9 cellular contexts compared by ENCODE assay signal in the genomic region with DNA sequence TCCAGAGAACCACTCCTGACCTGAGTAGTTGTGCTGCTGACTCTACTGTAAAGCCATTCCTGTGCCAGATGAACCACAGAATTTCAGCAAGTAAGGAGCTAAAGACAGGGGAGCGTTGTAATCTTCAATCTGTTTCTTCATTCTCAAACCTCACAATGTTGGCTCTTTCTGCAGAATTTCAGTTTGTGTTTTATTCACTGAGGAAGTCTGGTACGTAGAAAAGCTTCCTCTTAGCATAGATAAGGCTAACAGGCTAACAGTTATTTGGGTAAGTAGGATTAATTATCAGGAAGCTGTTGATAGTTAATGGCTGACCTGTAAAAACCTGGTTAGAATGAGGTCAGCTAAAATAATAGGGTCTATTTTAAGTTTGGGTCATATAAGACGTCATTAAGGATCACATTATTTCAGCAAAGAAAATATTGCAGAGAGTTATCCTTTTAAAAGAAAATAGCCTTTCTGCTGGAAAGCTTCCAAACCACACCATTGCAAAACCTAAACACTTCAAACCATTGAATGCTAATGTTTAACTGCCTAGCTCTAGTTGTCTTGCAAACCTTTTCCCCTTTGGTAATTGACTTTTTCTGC. TPM values are rescaled to one million over a fixed set of nuclear protein-coding genes. Genes with fewer than 3 reads are reported as not detected.
DNase-seq lines count a peak whose midpoint lies in the region; ATAC-seq, FAIRE-seq and TF ChIP-seq lines count a peak whose summit lies in the region.
"Had no signal": no experiment of that assay in that cellular context is flagged by ENCODE, and none has a peak within 500 bp of the region (broad histone marks: within the 10 kb centered on the region; RNA-seq: fewer than 3 reads in every experiment).

No MANE protein-coding gene starts in this region.

- no peak overlapping the region for H3K27ac ChIP-seq in endothelial cell of umbilical vein (ENCODE audit: insufficient read depth, low read depth, low read length)

- H3K4me3 Mint-ChIP-seq in glutamatergic neuron (ENCODE audit: unreplicated experiment), result no peak overlapping the region
- H3K4me3 Mint-ChIP-seq: activated naive CD8-positive, alpha-beta T cell had no signal

- no peaks in the 10 kb centered on the region for H4K20me1 ChIP-seq in endothelial cell of umbilical vein (replicated peaks; ENCODE audit: control insufficient read depth, extremely low read depth, insufficient read depth, low read length)

- DNase-seq in AG04449 (ENCODE audit: low read depth, low spot score) (peak; percentile 81), NCI-H1105 (lab: John Stamatoyannopoulos, UW) (peak; percentile 40), endothelial cell of umbilical vein (ENCODE audit: low read depth, low spot score) (peak; percentile 92), skeletal muscle cell (ENCODE audit: low read depth) (peak; percentile 86), glutamatergic neuron (no peak), GM12891 (ENCODE audit: insufficient read length, low spot score) (no peak)
- DNase-seq in effector CD4-positive, alpha-beta T cell, result no peak

- H3K27ac Mint-ChIP-seq in glutamatergic neuron (ENCODE audit: unreplicated experiment), result no peak overlapping the region
- H3K27ac Mint-ChIP-seq: activated naive CD8-positive, alpha-beta T cell had no signal

- H3K79me2 ChIP-seq in endothelial cell of umbilical vein (ENCODE audit: control insufficient read depth, insufficient read depth, low read length), result no peaks in the 10 kb centered on the region

- no peaks in the 10 kb centered on the region for H3K9me1 ChIP-seq in endothelial cell of umbilical vein (replicated peaks; ENCODE audit: control insufficient read depth, extremely low read depth, insufficient read depth, low read length)

- no peak overlapping the region for H2AFZ ChIP-seq in endothelial cell of umbilical vein (ENCODE audit: low read depth, low read length)

- CTCF ChIA-PET in AG04449 (lab: Yijun Ruan, JAX) (interaction anchor here (0.8 to 1.3 kb wide), 6 partner anchors 13 to 411 kb away, joined by 3 to 4 read pairs (median 3); no protein-coding TSS in a partner anchor), endothelial cell of umbilical vein (lab: Charles Lee) (interaction anchor here (0.7 to 1.8 kb wide), 12 partner anchors 9 to 504 kb away, joined by 3 to 9 read pairs (median 4); no protein-coding TSS in a partner anchor)

- dilution Hi-C loops in endothelial cell of umbilical vein (cut with MboI; ENCODE audit: extremely low pct_ligation_motif_present, low sequenced_read_pairs), result no loop called here

- TF ChIP-seq CTCF in AG04449 (IDR thresholded peaks at IDR 0.05; ENCODE audit: insufficient read depth, low read length, missing control alignments) (no peak), endothelial cell of umbilical vein (IDR thresholded peaks at IDR 0.05; ENCODE audit: extremely low read depth in 1 of 2, insufficient read depth in 1 of 2, low read depth in 1 of 2, low read length in 2 of 2) (no peak), glutamatergic neuron (IDR thresholded peaks at IDR 0.05; ENCODE audit: partially characterized antibody, unreplicated experiment) (no peak)

- H3K9me3 Mint-ChIP-seq in glutamatergic neuron (ENCODE audit: unreplicated experiment), result no peaks in the 10 kb centered on the region

- H3K9ac ChIP-seq in endothelial cell of umbilical vein (replicated peaks; ENCODE audit: extremely low read depth, insufficient read depth, low read length), result no peak overlapping the region

- intact Hi-C loops in endothelial cell of umbilical vein (cut with micrococcal nuclease), result loop anchor here (1.0 to 2.0 kb wide), 6 partner anchors 13 to 1309 kb away; no protein-coding TSS in a partner anchor

- H3K27me3 Mint-ChIP-seq in glutamatergic neuron (ENCODE audit: unreplicated experiment), result no peaks in the 10 kb centered on the region

- FAIRE-seq in endothelial cell of umbilical vein (lab: Jason Lieb, UNC) (peak; percentile 87), GM12891 (lab: Jason Lieb, UNC) (no peak)

- no peaks in the 10 kb centered on the region for H3K36me3 ChIP-seq in endothelial cell of umbilical vein (ENCODE audit: control insufficient read depth in 2 of 2, extremely low read depth in 1 of 2, insufficient read depth in 2 of 2, low read length in 2 of 2)

- POLR2A ChIA-PET in AG04449 (lab: Yijun Ruan, JAX) (interaction anchor here (1.0 to 2.7 kb wide), 4 partner anchors 14 to 292 kb away, joined by 3 to 22 read pairs (median 10); a partner anchor contains a TSS), endothelial cell of umbilical vein (lab: Charles Lee) (interaction anchor here (1.1 kb wide), 1 partner anchor 13 kb away, joined by 3 read pairs; no protein-coding TSS in a partner anchor)

- no peaks in the 10 kb centered on the region for H3K9me3 ChIP-seq in endothelial cell of umbilical vein (replicated peaks; ENCODE audit: control insufficient read depth, insufficient read depth, low read length)

- peaks cover 4% of the 10 kb centered on the region for H3K36me3 Mint-ChIP-seq in glutamatergic neuron (ENCODE audit: unreplicated experiment)
- H3K36me3 Mint-ChIP-seq: activated naive CD8-positive, alpha-beta T cell had no signal

- BruUV-seq in endothelial cell of umbilical vein (replicated peaks; lab: Mats Ljungman, UMichigan), result no TSS peak

- ATAC-seq in GM21423 (IDR thresholded peaks at IDR 0.05; ENCODE audit: unreplicated experiment), result peak; percentile 69

- peaks cover 28 to 46% of the 10 kb centered on the region in 2 experiments for H3K27me3 ChIP-seq in endothelial cell of umbilical vein (ENCODE audit: control insufficient read depth in 2 of 2, insufficient read depth in 2 of 2, low read length in 2 of 2)

- peaks cover 12% of the 10 kb centered on the region for H3K4me1 ChIP-seq in endothelial cell of umbilical vein (ENCODE audit: control insufficient read depth, extremely low read depth, insufficient read depth, low read length)

- peak overlapping the region; percentile 39 for H3K4me2 ChIP-seq in endothelial cell of umbilical vein (ENCODE audit: insufficient read depth, low read length)

- no peak for TF ChIP-seq POLR2A in endothelial cell of umbilical vein (IDR thresholded peaks at IDR 0.05; ENCODE audit: low read depth, low read length)
- TF ChIP-seq POLR2A in GM12891 (IDR thresholded peaks at IDR 0.05; ENCODE audit: low read depth, low read length), result no peak

- H3K4me3 ChIP-seq in AG04449 (ENCODE audit: low read depth, low read length), result no peak overlapping the region
- H3K4me3 ChIP-seq in endothelial cell of umbilical vein (replicated peaks in 1 of 3; ENCODE audit: insufficient read depth in 1 of 3, low read depth in 1 of 3, low read length in 3 of 3), result no peak overlapping the region
- H3K4me3 ChIP-seq in skeletal muscle cell (ENCODE audit: low read depth, low read length), result no peak overlapping the region

- H3K4me1 Mint-ChIP-seq in glutamatergic neuron (ENCODE audit: low read depth, unreplicated experiment), result peaks cover 9% of the 10 kb centered on the region

TF ChIP-seq in endothelial cell of umbilical vein, 7 proteins besides CTCF, POLR2A, EP300 and RAD21:
- TF ChIP-seq JUN (IDR thresholded peaks at IDR 0.05; ENCODE audit: borderline replicate concordance, insufficient read depth, insufficient read length, low read depth) (peak; percentile 62), POLR2AphosphoS5 (IDR thresholded peaks at IDR 0.05; ENCODE audit: insufficient read depth, low read depth, low read length) (peak; percentile 54), GATA2 (IDR thresholded peaks at IDR 0.05; ENCODE audit: insufficient read depth, insufficient read length, low read depth, low read length) (peak; percentile 74), FOS (IDR thresholded peaks at IDR 0.05; ENCODE audit: borderline replicate concordance, insufficient read depth, low read length) (no peak)

TF ChIP-seq in GM12891, 5 proteins besides CTCF, POLR2A, EP300 and RAD21:
- TF ChIP-seq TAF1 (IDR thresholded peaks at IDR 0.05; ENCODE audit: low read depth, low read length) (no peak), SPI1 (IDR thresholded peaks at IDR 0.05; ENCODE audit: low read depth, low read length) (no peak), PAX5 (IDR thresholded peaks at IDR 0.05; ENCODE audit: insufficient read depth, low read length, severe bottlenecking) (no peak), POLR2AphosphoS5 (IDR thresholded peaks at IDR 0.05; ENCODE audit: low read depth, low read length) (no peak), POU2F2 (IDR thresholded peaks at IDR 0.05; ENCODE audit: low read depth, low read length) (no peak)
TF ChIP-seq in GM12891: peak in this region for 0.

RNA-seq across cellular contexts. Expression of a gene that starts 14.1 kb away (rescaled TPM):
- total RNA-seq in endothelial cell of umbilical vein, result 1.2 and 2.4 TPM in 2 replicates
- 0.14 and 0.26 TPM in 2 replicates for polyA plus RNA-seq in endothelial cell of umbilical vein
- 0.25 and 0.31 TPM in 2 replicates for polyA plus RNA-seq in endothelial cell of umbilical vein (2011; cell fraction: cytosol; rRNA removed)
- 0.95 and 1.5 TPM in 2 replicates for polyA plus RNA-seq in endothelial cell of umbilical vein (2011; cell fraction: nucleus; rRNA removed)
- polyA plus RNA-seq in endothelial cell of umbilical vein (2012), result 2.0 and 3.1 TPM in 2 replicates
- polyA minus RNA-seq in endothelial cell of umbilical vein, result 0.15 and 0.53 TPM in 2 replicates
- polyA minus RNA-seq in endothelial cell of umbilical vein (2011; cell fraction: cytosol; rRNA and poly(A)+ RNA removed), result 40.9 TPM
- 1.0 and 1.7 TPM in 2 replicates for polyA minus RNA-seq in endothelial cell of umbilical vein (2011; cell fraction: nucleus; rRNA and poly(A)+ RNA removed)
- 2.7 TPM for total RNA-seq in glutamatergic neuron (ENCODE audit: unreplicated experiment)
- 0.73 TPM for polyA plus RNA-seq in GM12891 (2012; ENCODE audit: low read depth, missing spikeins)

Comparison
In these comparisons a context has a peak if more than half of its experiments do, and no peak if none do; other contexts are left out.
1. DNase-seq: peak in AG04449 (single experiment), NCI-H1105 (single experiment), endothelial cell of umbilical vein (single experiment) and skeletal muscle cell (single experiment); none in glutamatergic neuron (single experiment), effector CD4-positive, alpha-beta T cell (single experiment) and GM12891 (single experiment).